In genomic region chr3:145620486-145620885, GRCh38 we compare ENCODE assay signal across 1 cellular context.
TF ChIP-seq lines count a peak whose summit lies in the region.

No MANE protein-coding gene starts in this region.

TF ChIP-seq in neural cell, 6 proteins besides CTCF, POLR2A, EP300 and RAD21 (continued from another document):
- no peak for TF ChIP-seq MXI1 (conservative IDR thresholded peaks at IDR 0.05; ENCODE audit: poor library complexity, severe bottlenecking)
- TF ChIP-seq EZH2 (IDR thresholded peaks at IDR 0.05; ENCODE audit: borderline replicate concordance, insufficient read depth, low read length, poor library complexity, severe bottlenecking) = no peak
- TF ChIP-seq TAF1 (IDR thresholded peaks at IDR 0.05; ENCODE audit: low read depth) = no peak
